ENCODE assay signal across 8 cellular contexts in genomic region chr2:147843864-147844690, GRCh38. TPM values are rescaled to one million over a fixed set of nuclear protein-coding genes. Genes with fewer than 3 reads are reported as not detected.
A peak's percentile ranks its signal among the peaks of the same experiment; 100 is the strongest.
DNase-seq lines count a peak whose midpoint lies in the region; ATAC-seq and TF ChIP-seq lines count a peak whose summit lies in the region.

No MANE protein-coding gene starts in this region.

- H3K4me2 ChIP-seq in GM23248 (ENCODE audit: unreplicated experiment): peak overlapping the region; percentile 92
- H3K4me2 ChIP-seq in KMS-11: peak overlapping the region; percentile 71

- H4K20me1 ChIP-seq in GM23248 (ENCODE audit: insufficient read depth): peaks cover 10% of the 10 kb centered on the region
- H4K20me1 ChIP-seq in KMS-11 (ENCODE audit: insufficient read depth): no peaks in the 10 kb centered on the region

- DNase-seq in DMS79 treated with DMSO at 0.1 percent for 48 hours (lab: John Stamatoyannopoulos, UW) (peak; percentile 81), GM23248 (peak; percentile 98), RPMI8226 (peak; percentile 92), fibroblast of pulmonary artery (ENCODE audit: low read depth) (peak; percentile 90)
- peak; percentile 83 for DNase-seq in activated effector memory CD4-positive, alpha-beta T cell treated with Interleukin-2 at 50 U/mL for 16 hours
- DNase-seq in natural killer cell treated with Interleukin-12 subunit alpha and Interleukin-12 subunit beta and Interleukin-15 and Interleukin-18, amount 100 ng/mL, for 72 hours (ENCODE audit: low spot score): peak; percentile 92
- peak; percentile 89 for DNase-seq in stimulated activated naive B cell treated with anti-CD40 and anti-IgM and Interleukin-4, amounts not matched to agents 10 μg/mL and 1 μg/mL and 100 μg/mL, for 72 hours

- TF ChIP-seq CTCF in KMS-11 (conservative IDR thresholded peaks at IDR 0.05; ENCODE audit: low read depth, low read length) (no peak), fibroblast of pulmonary artery (IDR thresholded peaks at IDR 0.05; ENCODE audit: low read length, missing control alignments) (no peak)

- H3K27ac ChIP-seq in GM23248: peak overlapping the region; percentile 92
- peak overlapping the region; percentile 82 for H3K27ac ChIP-seq in KMS-11

- H3K4me1 Mint-ChIP-seq in natural killer cell treated with Interleukin-12 subunit alpha and Interleukin-12 subunit beta and Interleukin-15 and Interleukin-18, amount 100 ng/mL, for 72 hours (ENCODE audit: low read depth in 2 of 2): peaks cover 30 to 42% of the 10 kb centered on the region in 2 donors
- peaks cover 16 to 39% of the 10 kb centered on the region in 2 donors for H3K4me1 Mint-ChIP-seq in stimulated activated naive B cell treated with anti-CD40 and anti-IgM and Interleukin-4, amounts not matched to agents 10 μg/mL and 1 μg/mL and 100 μg/mL, for 72 hours

- no peaks in the 10 kb centered on the region for H3K36me3 ChIP-seq in GM23248 (ENCODE audit: low read depth)
- no peaks in the 10 kb centered on the region for H3K36me3 ChIP-seq in KMS-11 (ENCODE audit: insufficient read depth)

- H3K27me3 Mint-ChIP-seq in natural killer cell treated with Interleukin-12 subunit alpha and Interleukin-12 subunit beta and Interleukin-15 and Interleukin-18, amount 100 ng/mL, for 72 hours: peaks cover 16 to 37% of the 10 kb centered on the region in 2 donors
- peaks cover 37% of the 10 kb centered on the region in 2 donors for H3K27me3 Mint-ChIP-seq in stimulated activated naive B cell treated with anti-CD40 and anti-IgM and Interleukin-4, amounts not matched to agents 10 μg/mL and 1 μg/mL and 100 μg/mL, for 72 hours

- WGBS in GM23248 (ENCODE audit: low coverage in 1 of 2, low lambda C conversion rate in 2 of 2, missing lambda C conversion rate in 2 of 2), 2 experiments: 1 to 2% methylated on average over 35 to 71 of the region's 113 CpGs

- H3K9ac ChIP-seq in GM23248 (peak overlapping the region; percentile 92), KMS-11 (peak overlapping the region; percentile 87)

- peak overlapping the region; percentile 92 for H3K4me3 Mint-ChIP-seq in natural killer cell treated with Interleukin-12 subunit alpha and Interleukin-12 subunit beta and Interleukin-15 and Interleukin-18, amount 100 ng/mL, for 72 hours
- peak overlapping the region; percentile 93 to 99 for H3K4me3 Mint-ChIP-seq in stimulated activated naive B cell treated with anti-CD40 and anti-IgM and Interleukin-4, amounts not matched to agents 10 μg/mL and 1 μg/mL and 100 μg/mL, for 72 hours

- peaks cover 27% of the 10 kb centered on the region for H3F3A ChIP-seq in GM23248 (ENCODE audit: insufficient read depth)

- peaks cover 5% of the 10 kb centered on the region; the same call in 1 of the 2 replicates for H3K9me2 ChIP-seq in GM23248 (ENCODE audit: insufficient read depth)

- H2AFZ ChIP-seq in GM23248: peak overlapping the region; percentile 87
- peak overlapping the region; percentile 75 for H2AFZ ChIP-seq in KMS-11 (ENCODE audit: low read depth)

- no peaks in the 10 kb centered on the region for H3K9me3 Mint-ChIP-seq in natural killer cell treated with Interleukin-12 subunit alpha and Interleukin-12 subunit beta and Interleukin-15 and Interleukin-18, amount 100 ng/mL, for 72 hours
- no peaks in the 10 kb centered on the region for H3K9me3 Mint-ChIP-seq in stimulated activated naive B cell treated with anti-CD40 and anti-IgM and Interleukin-4, amounts not matched to agents 10 μg/mL and 1 μg/mL and 100 μg/mL, for 72 hours

- H3K4me1 ChIP-seq in GM23248 (ENCODE audit: insufficient read depth): peaks cover 24% of the 10 kb centered on the region
- no peaks in the 10 kb centered on the region for H3K4me1 ChIP-seq in KMS-11 (ENCODE audit: low read depth, poor library complexity, severe bottlenecking)

- peaks cover 49% of the 10 kb centered on the region for H3K79me2 ChIP-seq in GM23248 (ENCODE audit: insufficient read depth)
- 0 out of 2 replicates have a peak, but pooled peaks cover 3% of the 10 kb centered on the region for H3K79me2 ChIP-seq in KMS-11 (ENCODE audit: insufficient read depth, low read depth)

- in situ Hi-C loops in GM23248 (cut with MboI): no loop called here

- no peaks in the 10 kb centered on the region for H3K27me3 ChIP-seq in GM23248 (replicated peaks; ENCODE audit: insufficient read depth)
- H3K27me3 ChIP-seq in KMS-11 (ENCODE audit: insufficient read depth, low read depth): no peaks in the 10 kb centered on the region

- peak overlapping the region; percentile 72 to 94 for H3K27ac Mint-ChIP-seq in natural killer cell treated with Interleukin-12 subunit alpha and Interleukin-12 subunit beta and Interleukin-15 and Interleukin-18, amount 100 ng/mL, for 72 hours
- peak overlapping the region; percentile 95 for H3K27ac Mint-ChIP-seq in stimulated activated naive B cell treated with anti-CD40 and anti-IgM and Interleukin-4, amounts not matched to agents 10 μg/mL and 1 μg/mL and 100 μg/mL, for 72 hours

- ATAC-seq in natural killer cell treated with Interleukin-12 subunit alpha and Interleukin-12 subunit beta and Interleukin-15 and Interleukin-18, amount 100 ng/mL, for 72 hours: peak; percentile 91 to 93
- ATAC-seq in stimulated activated naive B cell treated with anti-CD40 and anti-IgM and Interleukin-4, amounts not matched to agents 10 μg/mL and 1 μg/mL and 100 μg/mL, for 72 hours (replicated peaks): peak; percentile 86

- H3K4me3 ChIP-seq in GM23248: peak overlapping the region; percentile 85
- H3K4me3 ChIP-seq in KMS-11 (IDR thresholded peaks at IDR 0.05; ENCODE audit: insufficient read depth, low read depth, low read length): no peak overlapping the region
- H3K4me3 ChIP-seq in fibroblast of pulmonary artery (replicated peaks; ENCODE audit: low read depth, low read length): peak overlapping the region; percentile 61

- H3K36me3 Mint-ChIP-seq in natural killer cell treated with Interleukin-12 subunit alpha and Interleukin-12 subunit beta and Interleukin-15 and Interleukin-18, amount 100 ng/mL, for 72 hours: peaks cover 6% of the 10 kb centered on the region
- peaks cover 0 to 4% of the 10 kb centered on the region in 2 donors for H3K36me3 Mint-ChIP-seq in stimulated activated naive B cell treated with anti-CD40 and anti-IgM and Interleukin-4, amounts not matched to agents 10 μg/mL and 1 μg/mL and 100 μg/mL, for 72 hours

- H3K9me3 ChIP-seq in GM23248 (ENCODE audit: low read depth): no peaks in the 10 kb centered on the region

RNA-seq across cellular contexts. Expression of gene ACVR2A, which starts 0.8 kb away (rescaled TPM):
- 17.5 and 24.0 TPM in 2 replicates for total RNA-seq in GM23248 (2014; rRNA removed; shearing (Covaris generic))
- 32.0 and 33.1 TPM in 2 replicates for polyA plus RNA-seq in GM23248 (2016; fragmentation: Nextera tagmentation; extraction: Ambion mirVana)
- 1 to 10 TPM; 1.1 to 3.5 TPM for total RNA-seq in natural killer cell treated with Interleukin-12 subunit alpha and Interleukin-12 subunit beta and Interleukin-15 and Interleukin-18, amount 100 ng/mL, for 72 hours
